ENCODE assay signal across 21 cellular contexts in genomic region chr22:47322854-47323253, GRCh38.
DNase-seq lines count a peak whose midpoint lies in the region; TF ChIP-seq lines count a peak whose summit lies in the region.
"Had no signal": no experiment of that assay in that cellular context is flagged by ENCODE, and none has a peak within 500 bp of the region (broad histone marks: within the 10 kb centered on the region; RNA-seq: fewer than 3 reads in every experiment).

No MANE protein-coding gene starts in this region.

- H3K36me3 Mint-ChIP-seq in osteocyte (ENCODE audit: unreplicated experiment): no peaks in the 10 kb centered on the region
- H3K36me3 Mint-ChIP-seq: activated CD8-positive, alpha-beta memory T cell treated with anti-CD3 and anti-CD28 coated beads, Interleukin-2, amount 10 ng/mL, durations not matched to agents 7 days and 5 days; activated naive CD8-positive, alpha-beta T cell treated with anti-CD3 and anti-CD28 coated beads for 36 hours; naive B cell had no signal

- peak; percentile 12 for DNase-seq in NCI-H2196 (lab: John Stamatoyannopoulos, UW; ENCODE audit: unreplicated experiment)
- DNase-seq in NCI-H2196 treated with DMSO at 0.1 percent for 48 hours (lab: John Stamatoyannopoulos, UW; ENCODE audit: unreplicated experiment): no peak
- peak; percentile 87 for DNase-seq in NCI-H2029 (lab: John Stamatoyannopoulos, UW)
- DNase-seq in NCI-H748 treated with DMSO at 0.1 percent for 48 hours (lab: John Stamatoyannopoulos, UW): peak; percentile 36
- DNase-seq in osteocyte (ENCODE audit: extremely low spot score, unreplicated experiment): peak; percentile 51
- no peak for DNase-seq in T-helper 1 cell
- DNase-seq in hypothalamus (lab: John Stamatoyannopoulos, UW): no peak
- no peak for DNase-seq in HCEC 1CT
- DNase-seq: activated CD4-positive, alpha-beta T cell treated with anti-CD3 and anti-CD28 coated beads, Interleukin-2, amount 10 ng/mL, durations not matched to agents 24 days and 14 days; activated CD8-positive, alpha-beta memory T cell treated with anti-CD3 and anti-CD28 coated beads, Interleukin-2, amount 10 ng/mL, durations not matched to agents 7 days and 5 days; activated naive CD8-positive, alpha-beta T cell treated with anti-CD3 and anti-CD28 coated beads for 36 hours; BE2C; Caco-2; effector memory CD4-positive, alpha-beta T cell; GOT3; left colon; mesenchymal stem cell; naive B cell; NCI-H146; NCI-H526 treated with DMSO at 0.1 percent for 48 hours; OCI-M1 had no signal

- H3K4me3 Mint-ChIP-seq in osteocyte (ENCODE audit: unreplicated experiment): no peak overlapping the region
- H3K4me3 Mint-ChIP-seq: activated CD4-positive, alpha-beta T cell treated with anti-CD3 and anti-CD28 coated beads, Interleukin-2, amount 10 ng/mL, durations not matched to agents 24 days and 14 days; activated CD8-positive, alpha-beta memory T cell treated with anti-CD3 and anti-CD28 coated beads, Interleukin-2, amount 10 ng/mL, durations not matched to agents 7 days and 5 days; activated naive CD8-positive, alpha-beta T cell treated with anti-CD3 and anti-CD28 coated beads for 36 hours; naive B cell had no signal

- H3K27ac Mint-ChIP-seq in osteocyte (ENCODE audit: unreplicated experiment): no peak overlapping the region
- H3K27ac Mint-ChIP-seq: activated CD4-positive, alpha-beta T cell treated with anti-CD3 and anti-CD28 coated beads, Interleukin-2, amount 10 ng/mL, durations not matched to agents 24 days and 14 days; activated CD8-positive, alpha-beta memory T cell treated with anti-CD3 and anti-CD28 coated beads, Interleukin-2, amount 10 ng/mL, durations not matched to agents 7 days and 5 days; activated naive CD8-positive, alpha-beta T cell treated with anti-CD3 and anti-CD28 coated beads for 36 hours; naive B cell had no signal

- no peak for TF ChIP-seq CTCF in osteocyte (IDR thresholded peaks at IDR 0.05)

- H3K9me3 Mint-ChIP-seq in osteocyte (ENCODE audit: unreplicated experiment): peaks cover 8% of the 10 kb centered on the region

- no peaks in the 10 kb centered on the region for H3K4me1 Mint-ChIP-seq in osteocyte (ENCODE audit: unreplicated experiment)
- H3K4me1 Mint-ChIP-seq: activated CD4-positive, alpha-beta T cell treated with anti-CD3 and anti-CD28 coated beads, Interleukin-2, amount 10 ng/mL, durations not matched to agents 24 days and 14 days; activated CD8-positive, alpha-beta memory T cell treated with anti-CD3 and anti-CD28 coated beads, Interleukin-2, amount 10 ng/mL, durations not matched to agents 7 days and 5 days; activated naive CD8-positive, alpha-beta T cell treated with anti-CD3 and anti-CD28 coated beads for 36 hours; naive B cell had no signal

- H3K27me3 Mint-ChIP-seq in osteocyte (ENCODE audit: unreplicated experiment): no peaks in the 10 kb centered on the region
- H3K27me3 Mint-ChIP-seq: activated CD4-positive, alpha-beta T cell treated with anti-CD3 and anti-CD28 coated beads, Interleukin-2, amount 10 ng/mL, durations not matched to agents 24 days and 14 days; activated CD8-positive, alpha-beta memory T cell treated with anti-CD3 and anti-CD28 coated beads, Interleukin-2, amount 10 ng/mL, durations not matched to agents 7 days and 5 days had no signal

Comparison
In these comparisons a context has a peak if more than half of its experiments do, and no peak if none do; other contexts are left out.
1. DNase-seq: peak in NCI-H2196 (single experiment), NCI-H2029 (single experiment), NCI-H748 treated with DMSO at 0.1 percent for 48 hours (single experiment) and osteocyte (single experiment); none in NCI-H2196 treated with DMSO at 0.1 percent for 48 hours (single experiment), T-helper 1 cell (0 of 5), hypothalamus (0 of 51) and HCEC 1CT (single experiment).